In the genomic region with DNA sequence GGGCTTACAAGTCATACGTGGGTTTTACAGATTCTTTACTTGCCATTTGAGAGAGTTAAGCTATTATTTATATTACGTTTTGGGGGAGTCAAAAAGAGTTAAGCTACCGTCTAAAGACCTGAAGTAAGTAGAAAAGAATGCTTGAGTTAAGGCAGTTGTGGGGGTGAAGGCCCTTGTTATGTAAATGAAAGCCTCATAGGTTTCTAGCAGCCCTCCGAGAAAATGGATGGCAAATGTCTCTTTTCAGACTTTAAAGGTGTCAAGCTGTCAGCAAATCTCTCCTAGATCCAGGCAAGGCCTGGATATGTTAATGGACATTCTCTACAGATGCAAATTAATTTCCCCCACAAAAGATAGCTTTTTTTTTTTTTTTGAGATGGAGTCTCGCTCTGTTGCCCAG, we compare ENCODE assay signal across 17 cellular contexts. TPM values are rescaled to one million over a fixed set of nuclear protein-coding genes. Genes with fewer than 3 reads are reported as not detected.
DNase-seq lines count a peak whose midpoint lies in the region; ATAC-seq, FAIRE-seq and TF ChIP-seq lines count a peak whose summit lies in the region.
"Had no signal": no experiment of that assay in that cellular context is flagged by ENCODE, and none has a peak within 500 bp of the region (broad histone marks: within the 10 kb centered on the region; RNA-seq: fewer than 3 reads in every experiment).

No MANE protein-coding gene starts in this region.

- peaks cover 5% of the 10 kb centered on the region for H3K79me2 ChIP-seq in GM23338 (replicated peaks; ENCODE audit: insufficient read depth)
- no peaks in the 10 kb centered on the region for H3K79me2 ChIP-seq in H1 (ENCODE audit: control insufficient read depth in 1 of 2, insufficient read depth in 2 of 2, low read length in 2 of 2)

- ATAC-seq in GM23338, result peak; percentile 88
- ATAC-seq: GM12878, HCT116 had no signal

- H3K27me3 Mint-ChIP-seq in GM23338 (ENCODE audit: insufficient read depth, low read depth, poor library complexity), result peaks cover 14% of the 10 kb centered on the region

- no peak overlapping the region for H2BK12ac ChIP-seq in H1 (ENCODE audit: low read depth, low read length)

- H3K9me3 Mint-ChIP-seq in GM23338, result peaks cover 41% of the 10 kb centered on the region

- no peak for TF ChIP-seq POLR2A in H1 (IDR thresholded peaks at IDR 0.05; ENCODE audit: control extremely low read depth in 1 of 2, low read depth in 2 of 2, low read length in 2 of 2)

- no peak overlapping the region for H3K56ac ChIP-seq in H1 (replicated peaks; ENCODE audit: insufficient read length, low read depth, low read length)

- no peaks in the 10 kb centered on the region for H3K79me1 ChIP-seq in H1 (ENCODE audit: low read depth, low read length)

- H3K4me1 ChIP-seq in GM23338 (ENCODE audit: insufficient read depth) (peaks cover 26% of the 10 kb centered on the region), HUES64 (ENCODE audit: insufficient read depth, low read length) (peaks cover 22% of the 10 kb centered on the region; the same call in 1 of the 2 replicates), H1 (replicated peaks in 1 of 4; ENCODE audit: control insufficient read depth in 3 of 4, insufficient read depth in 4 of 4, low read length in 3 of 4) (peaks cover 7 to 17% (median 12%) of the 10 kb centered on the region in 4 experiments), iPS-20b (ENCODE audit: insufficient read depth, low read length) (peaks cover 21% of the 10 kb centered on the region; the same call in 1 of the 2 replicates)

- H4K20me1 ChIP-seq in GM23338 (replicated peaks; ENCODE audit: insufficient read depth) (0 out of 2 replicates have a peak, but pooled peaks cover 5% of the 10 kb centered on the region), H1 (replicated peaks in 1 of 2; ENCODE audit: control insufficient read depth in 1 of 2, insufficient read depth in 2 of 2, low read length in 2 of 2) (no peaks in the 10 kb centered on the region)
- H4K20me1 ChIP-seq: BLaER1 had no signal

- H4K8ac ChIP-seq in H1 (ENCODE audit: extremely low read depth, insufficient read depth, low read length), result no peak overlapping the region

- CTCF ChIA-PET in H1 (lab: Charles Lee; ENCODE audit: partially characterized antibody), result interaction anchor here (1.3 kb wide), 1 partner anchor 42 kb away, joined by 6 read pairs; no protein-coding TSS in a partner anchor

- peaks cover 29% of the 10 kb centered on the region for H3K9me3 ChIP-seq in HUES64 (ENCODE audit: insufficient read depth, low read depth, low read length)
- H3K9me3 ChIP-seq in H1 (ENCODE audit: insufficient read depth in 2 of 2, low read depth in 1 of 2, low read length in 1 of 2), result peaks cover 15 to 20% of the 10 kb centered on the region in 2 experiments; a peak in 3 of 4 replicates
- peaks cover 28% of the 10 kb centered on the region for H3K9me3 ChIP-seq in iPS-20b (ENCODE audit: insufficient read depth, low read depth, low read length)

- H3K4me1 Mint-ChIP-seq in GM23338, result peaks cover 36% of the 10 kb centered on the region

- TF ChIP-seq EP300 in H1 (IDR thresholded peaks at IDR 0.05; ENCODE audit: borderline replicate concordance in 1 of 2, low read depth in 2 of 2, low read length in 2 of 2), result no peak

- no peak overlapping the region for H3K14ac ChIP-seq in H1 (ENCODE audit: insufficient read length)

- peak overlapping the region; percentile 54; the same call in 1 of the 2 replicates for H3K27ac Mint-ChIP-seq in GM23338

- no peak overlapping the region for H3K27ac ChIP-seq in GM23338 (ENCODE audit: low read depth)
- peak overlapping the region; percentile 74; the same call in 1 of the 2 replicates for H3K27ac ChIP-seq in HUES64 (ENCODE audit: low read depth, low read length)
- no peak overlapping the region; the same call in 1 of the 2 replicates for H3K27ac ChIP-seq in H1 (ENCODE audit: low read depth, low read length)
- no peak overlapping the region for H3K27ac ChIP-seq in iPS-20b (ENCODE audit: low read length)

- H2BK15ac ChIP-seq in H1 (ENCODE audit: low read length), result no peak overlapping the region

- no peak overlapping the region for H3K4ac ChIP-seq in H1 (replicated peaks; ENCODE audit: insufficient read length, low read depth, low read length)

- no peak overlapping the region for H4K5ac ChIP-seq in H1 (ENCODE audit: insufficient read length, low read depth, low read length)

- H3F3A ChIP-seq in GM23338 (replicated peaks; ENCODE audit: low read depth), result 0 out of 2 replicates have a peak, but pooled peaks cover 5% of the 10 kb centered on the region

- no peak overlapping the region for H2AK5ac ChIP-seq in H1 (ENCODE audit: low read depth, low read length)

- peak overlapping the region; percentile 23 for H3K4me2 ChIP-seq in GM23338
- H3K4me2 ChIP-seq in H1 (ENCODE audit: insufficient read depth in 1 of 2, low read depth in 2 of 2, low read length in 2 of 2), result peak overlapping the region; percentile 45 to 62; a peak in 3 of 4 replicates

- H3K36me3 ChIP-seq in GM23338 (ENCODE audit: insufficient read depth) (peaks cover 18% of the 10 kb centered on the region), HUES64 (ENCODE audit: insufficient read depth, low read length) (no peaks in the 10 kb centered on the region), H1 (ENCODE audit: control insufficient read depth in 2 of 4, insufficient read depth in 4 of 4, low read length in 3 of 4) (no peaks in the 10 kb centered on the region; a peak in 1 of 8 replicates), iPS-20b (ENCODE audit: insufficient read depth, low read depth, low read length) (no peaks in the 10 kb centered on the region)
- H3K36me3 ChIP-seq: BLaER1 had no signal

- TF ChIP-seq CTCF in GM23338 (conservative IDR thresholded peaks at IDR 0.05; ENCODE audit: low read depth in 2 of 2), result no peak
- no peak for TF ChIP-seq CTCF in H1 (IDR thresholded peaks at IDR 0.05; ENCODE audit: control extremely low read depth in 1 of 3, insufficient read depth in 1 of 3, low read depth in 1 of 3, low read length in 3 of 3)
- no peak for TF ChIP-seq CTCF in GM20000 (IDR thresholded peaks at IDR 0.05; ENCODE audit: extremely low read depth, missing control alignments)

- peak; percentile 55 for FAIRE-seq in H1 (lab: Jason Lieb, UNC)
- FAIRE-seq: GM12878, GM18507 had no signal

- no peak for TF ChIP-seq RAD21 in H1 (IDR thresholded peaks at IDR 0.05 in 1 of 2, conservative IDR thresholded peaks at IDR 0.05 in 1 of 2; ENCODE audit: low read depth in 2 of 2, low read length in 2 of 2)

- peak; percentile 70 for DNase-seq in GM23338 (ENCODE audit: low spot score)
- DNase-seq in H1 (ENCODE audit: low read depth in 1 of 2, low spot score in 2 of 2), result no peak
- DNase-seq in DMS53 (lab: John Stamatoyannopoulos, UW), result no peak
- no peak for DNase-seq in GM19238 (ENCODE audit: insufficient read length, low spot score)
- DNase-seq in GM20000 (ENCODE audit: low spot score), result no peak
- DNase-seq: 8988T, AML-193, Calu3, DMS 273 treated with DMSO at 0.1 percent for 48 hours, DMS79, GOT3 had no signal

- H2BK5ac ChIP-seq in H1 (ENCODE audit: low read depth, low read length), result no peak overlapping the region

- H3K27me3 ChIP-seq in GM23338 (ENCODE audit: insufficient read depth) (peaks cover 8% of the 10 kb centered on the region), HUES64 (ENCODE audit: insufficient read depth, low read length) (no peaks in the 10 kb centered on the region), H1 (replicated peaks in 1 of 4; ENCODE audit: control insufficient read depth in 3 of 4, extremely low read depth in 1 of 4, insufficient read depth in 3 of 4, low read length in 3 of 4) (peaks cover 0 to 4% (median 0%) of the 10 kb centered on the region in 4 experiments; a peak in 4 of 7 replicates), iPS-20b (ENCODE audit: insufficient read depth, low read length) (peaks cover 2% of the 10 kb centered on the region; the same call in 1 of the 2 replicates)
- H3K27me3 ChIP-seq: BLaER1 had no signal

- POLR2A ChIA-PET in H1 (lab: Charles Lee; ENCODE audit: partially characterized antibody), result interaction anchor here (0.8 to 2.1 kb wide), 2 partner anchors 9 to 57 kb away, joined by 4 to 11 read pairs; no protein-coding TSS in a partner anchor

- H3K4me3 Mint-ChIP-seq in GM23338, result peak overlapping the region; percentile 41

- no peak overlapping the region for H2AFZ ChIP-seq in GM23338
- no peak overlapping the region for H2AFZ ChIP-seq in H1 (ENCODE audit: low read length)

- no peaks in the 10 kb centered on the region for H3K23me2 ChIP-seq in H1 (ENCODE audit: low read depth, low read length)

- H2BK20ac ChIP-seq in H1 (ENCODE audit: low read length), result no peak overlapping the region

- no peak overlapping the region for H4K91ac ChIP-seq in H1 (replicated peaks; ENCODE audit: insufficient read length, low read length)

- peaks cover 31% of the 10 kb centered on the region for H3K36me3 Mint-ChIP-seq in GM23338 (ENCODE audit: low read depth)

- no peak overlapping the region for H3K18ac ChIP-seq in H1 (ENCODE audit: extremely low read depth, low read length)

- H2BK120ac ChIP-seq in H1 (replicated peaks; ENCODE audit: low read depth, low read length), result no peak overlapping the region

- 27% methylated on average over 5 of the region's 5 CpGs for WGBS in HUES64
- WGBS in H1 (ENCODE audit: extremely low coverage in 1 of 2, insufficient coverage in 1 of 2, insufficient read length in 1 of 2, insufficient replicate concordance in 2 of 2, low coverage in 1 of 2, low lambda C conversion rate in 2 of 2, missing lambda C conversion rate in 1 of 2), 2 experiments, result 15% methylated on average over 5 of the region's 5 CpGs; no CpG with 5 or more reads in 1 of the 2 experiments

- no peak overlapping the region for H3K9ac ChIP-seq in HUES64 (ENCODE audit: low read depth, low read length)
- no peak overlapping the region; a peak in 1 of 7 replicates for H3K9ac ChIP-seq in H1 (replicated peaks in 1 of 4; ENCODE audit: extremely low read depth in 1 of 4, low read depth in 3 of 4, low read length in 3 of 4)
- H3K9ac ChIP-seq in iPS-20b (ENCODE audit: low read depth, low read length), result peak overlapping the region; percentile 47; the same call in 1 of the 2 replicates
- H3K9ac ChIP-seq: BLaER1 had no signal

- H3K23ac ChIP-seq in H1 (ENCODE audit: insufficient read length), result no peak overlapping the region

- no peaks in the 10 kb centered on the region for H3K9me2 ChIP-seq in GM23338 (ENCODE audit: insufficient read depth)

- H3K4me3 ChIP-seq in GM23338 (no peak overlapping the region), HUES64 (ENCODE audit: low read length) (no peak overlapping the region), H1 (ENCODE audit: extremely low read depth in 1 of 4, insufficient read depth in 2 of 4, low read depth in 3 of 4, low read length in 4 of 4) (peak overlapping the region in 1 of 4 experiments; percentile 29; a peak in 2 of 8 replicates), iPS-20b (ENCODE audit: low read length) (peak overlapping the region; percentile 53)
- H3K4me3 ChIP-seq: BLaER1, GM12878 had no signal

RNA-seq across cellular contexts. Expression of a gene that starts 7.2 kb away (rescaled TPM):
- 146 and 168 TPM in 2 replicates for total RNA-seq in GM23338 (2014; rRNA removed; shearing (Covaris generic))
- polyA plus RNA-seq in GM23338 (2016; fragmentation: Nextera tagmentation; extraction: Ambion mirVana), result 147 and 156 TPM in 2 replicates
- 180 TPM for polyA plus RNA-seq in HUES64 (2013, experiment 1 of 2)
- polyA plus RNA-seq in HUES64 (2013, experiment 2 of 2), result 139 TPM
- 146 and 155 TPM in 2 replicates for total RNA-seq in H1 (2021; fragmentation: NEBNext Ultra II Directional; extraction: Animal tissue kit (Norgen Biotek cat#: 25700))
- polyA plus RNA-seq in H1 (2011; rRNA removed), result 99.1 and 142 TPM in 2 replicates
- polyA plus RNA-seq in H1 (2011; cell fraction: cytosol; rRNA removed), result 140 TPM
- polyA plus RNA-seq in H1 (2011; cell fraction: nucleus; rRNA removed), result 77.5 TPM
- 156 to 184 TPM (median 166 TPM) in 4 replicates for polyA plus RNA-seq in H1 (2012, experiment 1 of 2)
- polyA plus RNA-seq in H1 (2012, experiment 2 of 2), result 48.6 TPM
- polyA plus RNA-seq in H1 (2013, experiment 1 of 2), result 81.9 TPM
- polyA plus RNA-seq in H1 (2013, experiment 2 of 2), result 84.3 TPM
- polyA minus RNA-seq in H1 (2011; rRNA and poly(A)+ RNA removed), result 108 and 113 TPM in 2 replicates
- 61.2 TPM for polyA minus RNA-seq in H1 (2011; cell fraction: cytosol; rRNA and poly(A)+ RNA removed)
- 42.7 TPM for polyA minus RNA-seq in H1 (2011; cell fraction: nucleus; rRNA and poly(A)+ RNA removed)

RNA-seq across cellular contexts. Expression of a gene that starts 15.7 kb away (rescaled TPM):
- total RNA-seq in GM23338 (2014; rRNA removed; shearing (Covaris generic)), result 0.52 TPM in 1 of 2 replicates, not detected in the other
- 0.08 TPM in 1 of 2 replicates, not detected in the other for polyA plus RNA-seq in GM23338 (2016; fragmentation: Nextera tagmentation; extraction: Ambion mirVana)
- 0.40 TPM for polyA plus RNA-seq in HUES64 (2013, experiment 1 of 2)
- polyA plus RNA-seq in HUES64 (2013, experiment 2 of 2), result 0.25 TPM
- total RNA-seq in H1 (2021; fragmentation: NEBNext Ultra II Directional; extraction: Animal tissue kit (Norgen Biotek cat#: 25700)), result not detected in 2 replicates
- 0.08 and 0.16 TPM in 2 replicates for polyA plus RNA-seq in H1 (2011; rRNA removed)
- polyA plus RNA-seq in H1 (2011; cell fraction: cytosol; rRNA removed), result 0.22 TPM
- polyA plus RNA-seq in H1 (2011; cell fraction: nucleus; rRNA removed), result 0.50 TPM
- polyA plus RNA-seq in H1 (2012, experiment 1 of 2), result 0.28 to 0.57 TPM (median 0.48 TPM) in 4 replicates
- polyA plus RNA-seq in H1 (2012, experiment 2 of 2), result 0.24 TPM
- polyA plus RNA-seq in H1 (2013, experiment 1 of 2), result 0.02 TPM
- 0.06 TPM for polyA plus RNA-seq in H1 (2013, experiment 2 of 2)
- polyA minus RNA-seq in H1 (2011; rRNA and poly(A)+ RNA removed), result 0.20 and 1.1 TPM in 2 replicates
- 1.8 TPM for polyA minus RNA-seq in H1 (2011; cell fraction: cytosol; rRNA and poly(A)+ RNA removed)
- 0.50 TPM for polyA minus RNA-seq in H1 (2011; cell fraction: nucleus; rRNA and poly(A)+ RNA removed)
- total RNA-seq: GM12878 had no signal

RNA-seq across cellular contexts. Expression of a gene that starts 52.8 kb away (rescaled TPM):
- total RNA-seq in GM23338 (2014; rRNA removed; shearing (Covaris generic)), result 77.4 and 98.1 TPM in 2 replicates
- polyA plus RNA-seq in GM23338 (2016; fragmentation: Nextera tagmentation; extraction: Ambion mirVana) (72.5 and 73.9 TPM in 2 replicates), H1 (2011; rRNA removed) (14.8 and 32.7 TPM in 2 replicates)
- 31.8 TPM for polyA plus RNA-seq in HUES64 (2013, experiment 1 of 2)
- polyA plus RNA-seq in HUES64 (2013, experiment 2 of 2), result 44.2 TPM
- 25.3 and 30.0 TPM in 2 replicates for total RNA-seq in H1 (2021; fragmentation: NEBNext Ultra II Directional; extraction: Animal tissue kit (Norgen Biotek cat#: 25700))
- 24.0 TPM for polyA plus RNA-seq in H1 (2011; cell fraction: cytosol; rRNA removed)
- polyA plus RNA-seq in H1 (2011; cell fraction: nucleus; rRNA removed), result 151 TPM
- polyA plus RNA-seq in H1 (2012, experiment 1 of 2), result 20.2 to 49.6 TPM (median 37.7 TPM) in 4 replicates
- 24.4 TPM for polyA plus RNA-seq in H1 (2012, experiment 2 of 2)
- 45.2 TPM for polyA plus RNA-seq in H1 (2013, experiment 1 of 2)
- polyA plus RNA-seq in H1 (2013, experiment 2 of 2), result 38.1 TPM
- 5.0 and 7.6 TPM in 2 replicates for polyA minus RNA-seq in H1 (2011; rRNA and poly(A)+ RNA removed)
- polyA minus RNA-seq in H1 (2011; cell fraction: cytosol; rRNA and poly(A)+ RNA removed), result 17.7 TPM
- polyA minus RNA-seq in H1 (2011; cell fraction: nucleus; rRNA and poly(A)+ RNA removed), result 25.7 TPM
